Comparison of ENCODE assay signal across 1 cellular context in the genomic region with DNA sequence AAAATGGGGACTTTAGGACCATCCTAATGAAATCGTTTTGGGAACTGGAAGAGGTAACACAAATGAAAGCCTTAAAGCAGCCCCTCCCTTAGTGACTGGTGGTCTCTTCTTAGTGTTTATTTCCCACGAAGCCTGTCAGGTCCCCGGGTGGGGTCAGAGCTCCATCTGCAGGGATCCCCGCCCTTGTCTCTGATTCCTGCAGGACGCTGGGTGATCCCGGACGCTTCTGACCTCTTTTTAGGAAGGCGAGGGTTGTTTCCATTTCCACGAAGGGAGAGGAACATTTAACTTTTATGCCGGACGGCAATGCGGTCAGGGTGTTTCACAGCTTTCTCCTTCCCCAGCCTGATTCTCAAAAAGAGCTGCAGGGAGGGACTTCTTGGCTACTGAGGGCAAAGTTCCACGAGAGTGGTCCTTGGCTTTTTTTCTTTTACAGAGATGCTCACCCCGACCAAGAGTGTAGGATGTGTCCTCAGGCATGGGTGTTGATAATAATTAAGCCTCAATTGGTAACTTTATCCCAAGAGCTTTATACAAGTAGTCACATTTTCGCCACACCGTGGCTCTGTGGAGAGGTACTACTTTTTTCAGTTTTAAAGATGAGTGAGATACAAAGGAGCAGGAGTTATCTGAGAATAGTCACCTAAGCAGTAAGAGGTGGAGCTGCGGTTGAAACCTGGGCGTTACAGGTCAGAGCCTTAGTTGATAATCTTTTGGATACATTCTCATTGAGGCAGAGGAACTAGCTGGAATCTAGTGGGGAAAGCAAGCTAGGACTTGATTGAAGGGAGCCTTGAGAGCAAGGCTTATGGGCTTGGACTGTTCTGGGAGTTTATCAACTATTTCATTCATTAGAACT.
TF ChIP-seq lines count a peak whose summit lies in the region.

No MANE protein-coding gene starts in this region.

TF ChIP-seq in HEK293, 187 proteins besides CTCF, POLR2A, EP300 and RAD21 (continued from another document):
- TF ChIP-seq ZNF580 (tag by site-specific recombination; IDR thresholded peaks at IDR 0.05) (no peak), ZNF561 (tag by site-specific recombination; IDR thresholded peaks at IDR 0.05; ENCODE audit: borderline replicate concordance) (no peak), IKZF3 (tag by site-specific recombination; IDR thresholded peaks at IDR 0.05) (peak; percentile 50; the same call in 1 of the 2 replicates), ZNF837 (tag by site-specific recombination; IDR thresholded peaks at IDR 0.05) (no peak), BCL11B (tag by site-specific recombination; IDR thresholded peaks at IDR 0.05; ENCODE audit: low read depth) (no peak), EGR2 (tag by site-specific recombination; IDR thresholded peaks at IDR 0.05; ENCODE audit: low read depth) (no peak), ZNF157 (tag by site-specific recombination; IDR thresholded peaks at IDR 0.05) (no peak), ZNF645 (tag by site-specific recombination; IDR thresholded peaks at IDR 0.05) (no peak), ZBTB44 (tag by site-specific recombination; IDR thresholded peaks at IDR 0.05) (peak; percentile 22; the same call in 1 of the 2 replicates), GLIS2 (tag by site-specific recombination; IDR thresholded peaks at IDR 0.05) (no peak)
- TF ChIP-seq, protein P1, sequence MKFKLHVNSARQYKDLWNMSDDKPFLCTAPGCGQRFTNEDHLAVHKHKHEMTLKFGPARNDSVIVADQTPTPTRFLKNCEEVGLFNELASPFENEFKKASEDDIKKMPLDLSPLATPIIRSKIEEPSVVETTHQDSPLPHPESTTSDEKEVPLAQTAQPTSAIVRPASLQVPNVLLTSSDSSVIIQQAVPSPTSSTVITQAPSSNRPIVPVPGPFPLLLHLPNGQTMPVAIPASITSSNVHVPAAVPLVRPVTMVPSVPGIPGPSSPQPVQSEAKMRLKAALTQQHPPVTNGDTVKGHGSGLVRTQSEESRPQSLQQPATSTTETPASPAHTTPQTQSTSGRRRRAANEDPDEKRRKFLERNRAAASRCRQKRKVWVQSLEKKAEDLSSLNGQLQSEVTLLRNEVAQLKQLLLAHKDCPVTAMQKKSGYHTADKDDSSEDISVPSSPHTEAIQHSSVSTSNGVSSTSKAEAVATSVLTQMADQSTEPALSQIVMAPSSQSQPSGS (tag by site-specific recombination; IDR thresholded peaks at IDR 0.05; ENCODE audit: low read depth), result no peak
- TF ChIP-seq, protein P2, sequence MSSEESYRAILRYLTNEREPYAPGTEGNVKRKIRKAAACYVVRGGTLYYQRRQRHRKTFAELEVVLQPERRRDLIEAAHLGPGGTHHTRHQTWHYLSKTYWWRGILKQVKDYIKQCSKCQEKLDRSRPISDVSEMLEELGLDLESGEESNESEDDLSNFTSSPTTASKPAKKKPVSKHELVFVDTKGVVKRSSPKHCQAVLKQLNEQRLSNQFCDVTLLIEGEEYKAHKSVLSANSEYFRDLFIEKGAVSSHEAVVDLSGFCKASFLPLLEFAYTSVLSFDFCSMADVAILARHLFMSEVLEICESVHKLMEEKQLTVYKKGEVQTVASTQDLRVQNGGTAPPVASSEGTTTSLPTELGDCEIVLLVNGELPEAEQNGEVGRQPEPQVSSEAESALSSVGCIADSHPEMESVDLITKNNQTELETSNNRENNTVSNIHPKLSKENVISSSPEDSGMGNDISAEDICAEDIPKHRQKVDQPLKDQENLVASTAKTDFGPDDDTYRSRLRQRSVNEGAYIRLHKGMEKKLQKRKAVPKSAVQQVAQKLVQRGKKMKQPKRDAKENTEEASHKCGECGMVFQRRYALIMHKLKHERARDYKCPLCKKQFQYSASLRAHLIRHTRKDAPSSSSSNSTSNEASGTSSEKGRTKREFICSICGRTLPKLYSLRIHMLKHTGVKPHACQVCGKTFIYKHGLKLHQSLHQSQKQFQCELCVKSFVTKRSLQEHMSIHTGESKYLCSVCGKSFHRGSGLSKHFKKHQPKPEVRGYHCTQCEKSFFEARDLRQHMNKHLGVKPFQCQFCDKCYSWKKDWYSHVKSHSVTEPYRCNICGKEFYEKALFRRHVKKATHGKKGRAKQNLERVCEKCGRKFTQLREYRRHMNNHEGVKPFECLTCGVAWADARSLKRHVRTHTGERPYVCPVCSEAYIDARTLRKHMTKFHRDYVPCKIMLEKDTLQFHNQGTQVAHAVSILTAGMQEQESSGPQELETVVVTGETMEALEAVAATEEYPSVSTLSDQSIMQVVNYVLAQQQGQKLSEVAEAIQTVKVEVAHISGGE (tag by site-specific recombination; conservative IDR thresholded peaks at IDR 0.05; ENCODE audit: low read depth), result peak; percentile 58
